In genomic region chr7:36366649-36367560, GRCh38 we compare ENCODE assay signal across 8 cellular contexts. TPM values are rescaled to one million over a fixed set of nuclear protein-coding genes. Genes with fewer than 3 reads are reported as not detected.
DNase-seq lines count a peak whose midpoint lies in the region; ATAC-seq, FAIRE-seq and TF ChIP-seq lines count a peak whose summit lies in the region.

No MANE protein-coding gene starts in this region.

- no peaks in the 10 kb centered on the region for H4K20me1 ChIP-seq in astrocyte (ENCODE audit: insufficient read depth, low read length)

- peak overlapping the region; percentile 27 for H3K27ac ChIP-seq in astrocyte (ENCODE audit: low read depth, low read length)
- peak overlapping the region; percentile 35 to 78 for H3K27ac ChIP-seq in uterus

- no peaks in the 10 kb centered on the region for H3K36me3 Mint-ChIP-seq in T-helper 2 cell treated with Interferon-gamma antibody and Interleukin-4, amounts not matched to agents 5 μg/mL and 100 μg/mL, for 36 hours (ENCODE audit: low read depth)
- no peaks in the 10 kb centered on the region for H3K36me3 Mint-ChIP-seq in astrocyte (ENCODE audit: low read depth, unreplicated experiment)

- peak overlapping the region; percentile 95 for H3K4me3 Mint-ChIP-seq in T-helper 2 cell treated with Interferon-gamma antibody and Interleukin-4, amounts not matched to agents 5 μg/mL and 100 μg/mL, for 36 hours
- H3K4me3 Mint-ChIP-seq in astrocyte (ENCODE audit: unreplicated experiment) = peak overlapping the region; percentile 91

- peak in 1 of 2 donors; percentile 48 for TF ChIP-seq POLR2A in uterus (IDR thresholded peaks at IDR 0.05)

- peaks cover 41% of the 10 kb centered on the region for H3K27me3 Mint-ChIP-seq in T-helper 2 cell treated with Interferon-gamma antibody and Interleukin-4, amounts not matched to agents 5 μg/mL and 100 μg/mL, for 36 hours (ENCODE audit: low read depth)
- H3K27me3 Mint-ChIP-seq in astrocyte (ENCODE audit: low read depth, unreplicated experiment) = peaks cover 6% of the 10 kb centered on the region

- H3K36me3 ChIP-seq in astrocyte (ENCODE audit: insufficient read depth, low read length) = no peaks in the 10 kb centered on the region
- H3K36me3 ChIP-seq in uterus = no peaks in the 10 kb centered on the region

- H3K4me3 ChIP-seq in astrocyte (ENCODE audit: insufficient read depth, low read depth, low read length) (peak overlapping the region; percentile 73), uterus (peak overlapping the region; percentile 34 to 79)

- TF ChIP-seq CTCF in astrocyte (IDR thresholded peaks at IDR 0.05; ENCODE audit: insufficient read depth, low read depth, low read length) = peak; percentile 69
- TF ChIP-seq CTCF in uterus (IDR thresholded peaks at IDR 0.05) = peak; percentile 87 to 96 (median 90)

- H3K9me3 ChIP-seq in astrocyte (ENCODE audit: insufficient read depth, low read depth, low read length) (no peaks in the 10 kb centered on the region), uterus (no peaks in the 10 kb centered on the region)

- ATAC-seq in GM18499 (IDR thresholded peaks at IDR 0.05; ENCODE audit: insufficient read depth, unreplicated experiment) = peak; percentile 94
- ATAC-seq in HG02943 (IDR thresholded peaks at IDR 0.05; ENCODE audit: low read depth, unreplicated experiment) = peak; percentile 96

- FAIRE-seq in astrocyte (lab: Jason Lieb, UNC) = no peak

- DNase-seq in NCI-H1694 (lab: John Stamatoyannopoulos, UW) (peak; percentile 82), astrocyte (ENCODE audit: low read depth) (peak; percentile 58), hepatic stellate cell (ENCODE audit: low spot score) (peak; percentile 90), putamen (ENCODE audit: low spot score) (peak; percentile 90), uterus (peak; percentile 84 to 86)
- peak; percentile 92 for DNase-seq in T-helper 2 cell treated with Interferon-gamma antibody and Interleukin-4, amounts not matched to agents 5 μg/mL and 100 μg/mL, for 36 hours (ENCODE audit: low spot score)

- peaks cover 8% of the 10 kb centered on the region for H3K4me1 Mint-ChIP-seq in T-helper 2 cell treated with Interferon-gamma antibody and Interleukin-4, amounts not matched to agents 5 μg/mL and 100 μg/mL, for 36 hours (ENCODE audit: low read depth)
- H3K4me1 Mint-ChIP-seq in astrocyte (ENCODE audit: low read depth, unreplicated experiment) = no peaks in the 10 kb centered on the region

- H3K4me1 ChIP-seq in astrocyte (ENCODE audit: insufficient read depth, low read length) = peaks cover 3% of the 10 kb centered on the region
- no peaks in the 10 kb centered on the region for H3K4me1 ChIP-seq in uterus

- H3K27me3 ChIP-seq in astrocyte (ENCODE audit: insufficient read depth, low read length) (no peaks in the 10 kb centered on the region), uterus (no peaks in the 10 kb centered on the region)

- peak overlapping the region; percentile 83 for H3K9ac ChIP-seq in astrocyte (ENCODE audit: low read length)

- peak overlapping the region; percentile 84 for H2AFZ ChIP-seq in astrocyte (ENCODE audit: low read depth, low read length)

- intact Hi-C loops in uterus (cut with DNase I; ENCODE audit: low total_unique reads) = no loop called here

- no peaks in the 10 kb centered on the region for H3K79me2 ChIP-seq in astrocyte (ENCODE audit: insufficient read depth, low read length)

- H3K9me3 Mint-ChIP-seq in T-helper 2 cell treated with Interferon-gamma antibody and Interleukin-4, amounts not matched to agents 5 μg/mL and 100 μg/mL, for 36 hours = no peaks in the 10 kb centered on the region
- H3K9me3 Mint-ChIP-seq in astrocyte (ENCODE audit: unreplicated experiment) = no peaks in the 10 kb centered on the region

- H3K4me2 ChIP-seq in astrocyte (ENCODE audit: low read length) = peak overlapping the region; percentile 84

- peak overlapping the region; percentile 50 for H3K27ac Mint-ChIP-seq in T-helper 2 cell treated with Interferon-gamma antibody and Interleukin-4, amounts not matched to agents 5 μg/mL and 100 μg/mL, for 36 hours
- peak overlapping the region; percentile 50 for H3K27ac Mint-ChIP-seq in astrocyte (ENCODE audit: unreplicated experiment)

RNA-seq across cellular contexts. Expression of gene ANLN, which starts 22.8 kb away (rescaled TPM):
- total RNA-seq in astrocyte (11.4 and 20.4 TPM in 2 replicates), uterus (10 to 100 TPM in 1 of 4 donors, 1 to 10 TPM in 1, under 1 TPM in 2; 0.26 to 43.8 (median 2.9) TPM)

Comparison
In these comparisons a context has a peak if more than half of its experiments do, and no peak if none do; other contexts are left out.
1. Peak in every context shown above with its lines: DNase-seq, ATAC-seq, H3K4me3 ChIP-seq and H3K27ac ChIP-seq.